ENCODE assay signal across 19 cellular contexts in genomic region chr13:110360598-110360997, GRCh38. TPM values are rescaled to one million over a fixed set of nuclear protein-coding genes. Genes with fewer than 3 reads are reported as not detected.
DNase-seq lines count a peak whose midpoint lies in the region; ATAC-seq and TF ChIP-seq lines count a peak whose summit lies in the region.
"Had no signal": no experiment of that assay in that cellular context is flagged by ENCODE, and none has a peak within 500 bp of the region (broad histone marks: within the 10 kb centered on the region; RNA-seq: fewer than 3 reads in every experiment).

No MANE protein-coding gene starts in this region.

- no peaks in the 10 kb centered on the region for H3K9me3 Mint-ChIP-seq in GM23338
- no peaks in the 10 kb centered on the region for H3K9me3 Mint-ChIP-seq in nephron progenitor cell
- H3K9me3 Mint-ChIP-seq: activated T-helper 2 cell treated with anti-CD3 and anti-CD28 coated beads, Interferon-gamma antibody, Interleukin-2, Interleukin-4, amounts not matched to agents 10 μg/mL and 5 μg/mL and 100 μg/mL, durations not matched to agents 14 hours and 24 hours and 36 hours; natural killer cell treated with Interleukin-12 subunit alpha and Interleukin-12 subunit beta and Interleukin-15 and Interleukin-18, amount 100 ng/mL, for 72 hours; WTC11 had no signal

- no peak overlapping the region for H2AFZ ChIP-seq in GM23338

- no peaks in the 10 kb centered on the region; the same call in 1 of the 2 replicates for H3K79me2 ChIP-seq in GM23338 (replicated peaks; ENCODE audit: insufficient read depth)

- H3K36me3 ChIP-seq in GM23338 (ENCODE audit: insufficient read depth) (peaks cover 7% of the 10 kb centered on the region; the same call in 1 of the 2 replicates), mucosa of rectum (ENCODE audit: control insufficient read depth in 2 of 2, insufficient read depth in 2 of 2, low read length in 2 of 2) (no peaks in the 10 kb centered on the region), stomach smooth muscle (ENCODE audit: control insufficient read depth in 2 of 2, insufficient read depth in 2 of 2, low read length in 2 of 2) (peaks cover 19 to 24% of the 10 kb centered on the region in 2 donors)

- no peak overlapping the region for H3K4me3 ChIP-seq in GM23338
- no peak overlapping the region for H3K4me3 ChIP-seq in mucosa of rectum (ENCODE audit: low read length in 2 of 2)
- no peak overlapping the region for H3K4me3 ChIP-seq in stomach smooth muscle (ENCODE audit: low read length in 2 of 2)

- H3K27ac Mint-ChIP-seq in GM23338 (no peak overlapping the region), nephron progenitor cell (no peak overlapping the region)
- H3K27ac Mint-ChIP-seq: activated T-helper 2 cell treated with anti-CD3 and anti-CD28 coated beads, Interferon-gamma antibody, Interleukin-2, Interleukin-4, amounts not matched to agents 10 μg/mL and 5 μg/mL and 100 μg/mL, durations not matched to agents 14 hours and 24 hours and 36 hours; natural killer cell treated with Interleukin-12 subunit alpha and Interleukin-12 subunit beta and Interleukin-15 and Interleukin-18, amount 100 ng/mL, for 72 hours had no signal

- no peaks in the 10 kb centered on the region for H3K9me2 ChIP-seq in GM23338 (ENCODE audit: insufficient read depth)

- no peaks in the 10 kb centered on the region; the same call in 1 of the 2 replicates for H4K20me1 ChIP-seq in GM23338 (replicated peaks; ENCODE audit: insufficient read depth)

- DNase-seq in GM23338 (ENCODE audit: low spot score) = no peak
- DNase-seq in NCI-H2029 treated with DMSO at 0.1 percent for 48 hours (lab: John Stamatoyannopoulos, UW) = no peak
- no peak for DNase-seq in NCI-H2227 (lab: John Stamatoyannopoulos, UW; ENCODE audit: unreplicated experiment)
- no peak for DNase-seq in nephron progenitor cell
- no peak for DNase-seq in NCI-H1105 (lab: John Stamatoyannopoulos, UW)
- DNase-seq: amygdala, hypothalamus, MM.1S, NCI-H2081, NCI-H774 had no signal

- H3K4me3 Mint-ChIP-seq in GM23338 = no peak overlapping the region
- no peak overlapping the region for H3K4me3 Mint-ChIP-seq in nephron progenitor cell
- H3K4me3 Mint-ChIP-seq: natural killer cell treated with Interleukin-12 subunit alpha and Interleukin-12 subunit beta and Interleukin-15 and Interleukin-18, amount 100 ng/mL, for 72 hours; WTC11 had no signal

- no peak overlapping the region for H3K9ac ChIP-seq in mucosa of rectum (ENCODE audit: low read depth in 1 of 2, low read length in 2 of 2)
- peak overlapping the region; percentile 55 to 67 for H3K9ac ChIP-seq in stomach smooth muscle (ENCODE audit: low read length in 2 of 2)

- H3K4me1 Mint-ChIP-seq in GM23338 = peaks cover 11% of the 10 kb centered on the region
- peaks cover 27% of the 10 kb centered on the region for H3K4me1 Mint-ChIP-seq in nephron progenitor cell

- peaks cover 5% of the 10 kb centered on the region; the same call in 1 of the 2 replicates for H3K4me1 ChIP-seq in GM23338 (ENCODE audit: insufficient read depth)
- H3K4me1 ChIP-seq in mucosa of rectum (ENCODE audit: control insufficient read depth in 2 of 2, insufficient read depth in 2 of 2, low read length in 2 of 2) = peaks cover 7 to 9% of the 10 kb centered on the region in 2 donors
- H3K4me1 ChIP-seq in stomach smooth muscle (ENCODE audit: control insufficient read depth, insufficient read depth, low read length) = peaks cover 56% of the 10 kb centered on the region

- ATAC-seq in GM23338 = no peak
- ATAC-seq: HCT116, Panc1, WTC11 had no signal

- H3K4me2 ChIP-seq in GM23338 = no peak overlapping the region

- no peaks in the 10 kb centered on the region for H3K27me3 ChIP-seq in GM23338 (ENCODE audit: insufficient read depth)
- no peaks in the 10 kb centered on the region for H3K27me3 ChIP-seq in mucosa of rectum (ENCODE audit: control insufficient read depth in 2 of 2, insufficient read depth in 2 of 2, low read length in 2 of 2)
- no peaks in the 10 kb centered on the region for H3K27me3 ChIP-seq in stomach smooth muscle (ENCODE audit: control insufficient read depth in 1 of 2, insufficient read depth in 2 of 2, low read length in 2 of 2)

- H3K36me3 Mint-ChIP-seq in GM23338 (ENCODE audit: low read depth) = peaks cover 3% of the 10 kb centered on the region; the same call in 2 of the 3 replicates
- peaks cover 46% of the 10 kb centered on the region for H3K36me3 Mint-ChIP-seq in nephron progenitor cell (ENCODE audit: low read depth)
- H3K36me3 Mint-ChIP-seq: natural killer cell treated with Interleukin-12 subunit alpha and Interleukin-12 subunit beta and Interleukin-15 and Interleukin-18, amount 100 ng/mL, for 72 hours; WTC11 had no signal

- TF ChIP-seq CTCF in GM23338 (conservative IDR thresholded peaks at IDR 0.05; ENCODE audit: low read depth in 2 of 2) (no peak), nephron progenitor cell (IDR thresholded peaks at IDR 0.05) (no peak)

- peak overlapping the region; percentile 50 for H3K27ac ChIP-seq in GM23338 (ENCODE audit: low read depth)
- H3K27ac ChIP-seq in cingulate gyrus (ENCODE audit: low read depth, low read length) = peak overlapping the region; percentile 80
- peak overlapping the region; percentile 36 to 80 for H3K27ac ChIP-seq in mucosa of rectum (ENCODE audit: low read depth in 2 of 2, low read length in 2 of 2)
- H3K27ac ChIP-seq in stomach smooth muscle (ENCODE audit: low read length) = peak overlapping the region; percentile 95

- H3K27me3 Mint-ChIP-seq in GM23338 (ENCODE audit: insufficient read depth, low read depth, poor library complexity) (peaks cover 8% of the 10 kb centered on the region), nephron progenitor cell (ENCODE audit: low read depth, poor library complexity) (no peaks in the 10 kb centered on the region)

- H3K9me3 ChIP-seq in mucosa of rectum (ENCODE audit: control insufficient read depth in 2 of 2, low read length in 2 of 2) (no peaks in the 10 kb centered on the region), stomach smooth muscle (ENCODE audit: control insufficient read depth in 2 of 2, low read length in 2 of 2) (no peaks in the 10 kb centered on the region)

- no peaks in the 10 kb centered on the region for H3F3A ChIP-seq in GM23338 (replicated peaks; ENCODE audit: low read depth)

TF ChIP-seq in GM23338, 12 proteins besides CTCF, POLR2A, EP300 and RAD21 (continues in another document):
- TF ChIP-seq ZNF331 (CRISPR knock-in tag; IDR thresholded peaks at IDR 0.05; ENCODE audit: low read depth) = no peak
- no peak for TF ChIP-seq ZNF462 (CRISPR knock-in tag; IDR thresholded peaks at IDR 0.05)

RNA-seq across cellular contexts. Expression of gene COL4A2, which starts 53.5 kb away (rescaled TPM):
- 117 and 131 TPM in 2 replicates for total RNA-seq in GM23338 (2014; rRNA removed; shearing (Covaris generic))
- polyA plus RNA-seq in GM23338 (2016; fragmentation: Nextera tagmentation; extraction: Ambion mirVana) = 35.6 and 37.4 TPM in 2 replicates
- total RNA-seq: activated CD8-positive, alpha-beta memory T cell treated with anti-CD3 and anti-CD28 coated beads for 36 hours; activated T-helper 2 cell treated with anti-CD3 and anti-CD28 coated beads, Interferon-gamma antibody, Interleukin-2, Interleukin-4, amounts not matched to agents 10 μg/mL and 5 μg/mL and 100 μg/mL, durations not matched to agents 14 hours and 24 hours and 36 hours; natural killer cell treated with Interleukin-12 subunit alpha and Interleukin-12 subunit beta and Interleukin-15 and Interleukin-18, amount 100 ng/mL, for 72 hours had no signal

RNA-seq across cellular contexts. Expression of gene COL4A1, which starts 53.6 kb away (rescaled TPM):
- 110 and 112 TPM in 2 replicates for total RNA-seq in GM23338 (2014; rRNA removed; shearing (Covaris generic))
- polyA plus RNA-seq in GM23338 (2016; fragmentation: Nextera tagmentation; extraction: Ambion mirVana) = 38.7 and 39.1 TPM in 2 replicates
- total RNA-seq: activated CD8-positive, alpha-beta memory T cell treated with anti-CD3 and anti-CD28 coated beads for 36 hours; activated T-helper 2 cell treated with anti-CD3 and anti-CD28 coated beads, Interferon-gamma antibody, Interleukin-2, Interleukin-4, amounts not matched to agents 10 μg/mL and 5 μg/mL and 100 μg/mL, durations not matched to agents 14 hours and 24 hours and 36 hours; natural killer cell treated with Interleukin-12 subunit alpha and Interleukin-12 subunit beta and Interleukin-15 and Interleukin-18, amount 100 ng/mL, for 72 hours had no signal

Comparison
In these comparisons a context has a peak if more than half of its experiments do, and no peak if none do; other contexts are left out.
1. H3K9ac ChIP-seq: peak in stomach smooth muscle (2 of 2); none in mucosa of rectum (0 of 2).
2. Peak in every context shown above with its lines, with median percentiles within 50 percentile points of each other: H3K27ac ChIP-seq.